Comparison of ENCODE assay signal across 9 cellular contexts in genomic region chr1:21669287-21670058, GRCh38. TPM values are rescaled to one million over a fixed set of nuclear protein-coding genes. Genes with fewer than 3 reads are reported as not detected.
DNase-seq lines count a peak whose midpoint lies in the region; ATAC-seq and TF ChIP-seq lines count a peak whose summit lies in the region.
"Had no signal": no experiment of that assay in that cellular context is flagged by ENCODE, and none has a peak within 500 bp of the region (broad histone marks: within the 10 kb centered on the region; RNA-seq: fewer than 3 reads in every experiment).

RAP1GAP (minus strand) TSS chr1:21669357; CDS start chr1:21620032, 49,325 bp downstream.

- WGBS in iPS DF 6.9 (ENCODE audit: insufficient coverage, insufficient read length) = no CpG with 5 or more reads among the region's 61 CpGs
- WGBS in sigmoid colon, 2 donors = 0 to 1% methylated on average over 61 of the region's 61 CpGs

- no peaks in the 10 kb centered on the region; the same call in none of the 2 replicates for H3K4me1 ChIP-seq in iPS DF 6.9 (ENCODE audit: control insufficient read depth, insufficient read depth, low read length)
- peaks cover 0 to 46% (median 42%) of the 10 kb centered on the region in 4 donors for H3K4me1 ChIP-seq in sigmoid colon

- no peak within 1 kb of the TSS for H3K27ac ChIP-seq in iPS DF 6.9 (ENCODE audit: low read length)
- no peak within 1 kb of the TSS for H3K27ac ChIP-seq in sigmoid colon
- H3K27ac ChIP-seq: 22Rv1 had no signal

- peak; percentile 45 for ATAC-seq in activated naive CD8-positive, alpha-beta T cell treated with anti-CD3 and anti-CD28 coated beads, Interleukin-2, amount 50 U/mL, for 24 hours

- H3K4me3 ChIP-seq in iPS DF 6.9 (ENCODE audit: low read length) (peak within 1 kb of the TSS; percentile 76), sigmoid colon (peak within 1 kb of the TSS in 3 of 4 donors; percentile 7 to 48 (median 39))

- H3K36me3 Mint-ChIP-seq in activated naive CD8-positive, alpha-beta T cell treated with anti-CD3 and anti-CD28 coated beads, Interleukin-2, amount 50 U/mL, for 24 hours (ENCODE audit: low read depth) = no peaks in the 10 kb centered on the region

- H3K9me3 Mint-ChIP-seq in activated naive CD8-positive, alpha-beta T cell treated with anti-CD3 and anti-CD28 coated beads, Interleukin-2, amount 50 U/mL, for 24 hours = no peaks in the 10 kb centered on the region

- H3K4me3 Mint-ChIP-seq in activated naive CD8-positive, alpha-beta T cell treated with anti-CD3 and anti-CD28 coated beads, Interleukin-2, amount 50 U/mL, for 24 hours = peak within 1 kb of the TSS; percentile 50

- H3K27me3 Mint-ChIP-seq in activated naive CD8-positive, alpha-beta T cell treated with anti-CD3 and anti-CD28 coated beads, Interleukin-2, amount 50 U/mL, for 24 hours = peaks cover 40% of the 10 kb centered on the region

- H3K4me1 Mint-ChIP-seq in activated naive CD8-positive, alpha-beta T cell treated with anti-CD3 and anti-CD28 coated beads, Interleukin-2, amount 50 U/mL, for 24 hours = peaks cover 9% of the 10 kb centered on the region

- no peaks in the 10 kb centered on the region; the same call in 1 of the 2 replicates for H3K27me3 ChIP-seq in iPS DF 6.9 (ENCODE audit: control insufficient read depth, insufficient read depth, low read length)
- H3K27me3 ChIP-seq in sigmoid colon = peaks cover 28 to 54% (median 52%) of the 10 kb centered on the region in 3 donors

- no peak for TF ChIP-seq CTCF in sigmoid colon (IDR thresholded peaks at IDR 0.05)

- no peak within 1 kb of the TSS for H3K27ac Mint-ChIP-seq in activated naive CD8-positive, alpha-beta T cell treated with anti-CD3 and anti-CD28 coated beads, Interleukin-2, amount 50 U/mL, for 24 hours

- H3K36me3 ChIP-seq in iPS DF 6.9 (ENCODE audit: control insufficient read depth, insufficient read depth, low read length) (no peaks in the 10 kb centered on the region), sigmoid colon (no peaks in the 10 kb centered on the region)

- TF ChIP-seq POLR2A in sigmoid colon (IDR thresholded peaks at IDR 0.05) = no peak

- DNase-seq in DMS 273 (lab: John Stamatoyannopoulos, UW; ENCODE audit: unreplicated experiment) (peak; percentile 80), DMS 273 treated with DMSO at 0.1 percent for 48 hours (lab: John Stamatoyannopoulos, UW) (no peak), NCI-H2196 treated with DMSO at 0.1 percent for 48 hours (lab: John Stamatoyannopoulos, UW; ENCODE audit: unreplicated experiment) (peak; percentile 13), iPS DF 6.9 (ENCODE audit: low read depth, low spot score) (no peak), sigmoid colon (peak; percentile 59), GM19240 (ENCODE audit: insufficient read length, low spot score) (no peak)
- peak; percentile 29 for DNase-seq in activated naive CD8-positive, alpha-beta T cell treated with anti-CD3 and anti-CD28 coated beads, Interleukin-2, amount 50 U/mL, for 24 hours
- no peak for DNase-seq in effector CD8-positive, alpha-beta T cell (lab: John Stamatoyannopoulos, UW)

- TF ChIP-seq EP300 in sigmoid colon (IDR thresholded peaks at IDR 0.05) = no peak

- H3K9me3 ChIP-seq in iPS DF 6.9 (ENCODE audit: control insufficient read depth, insufficient read depth, low read length) (no peaks in the 10 kb centered on the region), sigmoid colon (no peaks in the 10 kb centered on the region)

- intact Hi-C loops in sigmoid colon (cut with DNase I) = no loop called here

RNA-seq across cellular contexts. Expression of gene RAP1GAP, which starts in this region (rescaled TPM):
- under 1 TPM in 3 of 4 donors, not detected in 1; 0.33 to 0.71 (median 0.54) TPM for total RNA-seq in sigmoid colon
- polyA plus RNA-seq in sigmoid colon = 10 to 100 TPM; 24.3 to 47.4 (median 43.9) TPM

Comparison
In these comparisons a context has a peak if more than half of its experiments do, and no peak if none do; other contexts are left out.
1. DNase-seq: peak in DMS 273 (single experiment), NCI-H2196 treated with DMSO at 0.1 percent for 48 hours (single experiment), activated naive CD8-positive, alpha-beta T cell treated with anti-CD3 and anti-CD28 coated beads, Interleukin-2, amount 50 U/mL, for 24 hours (single experiment) and sigmoid colon (single experiment); none in DMS 273 treated with DMSO at 0.1 percent for 48 hours (single experiment), iPS DF 6.9 (single experiment), effector CD8-positive, alpha-beta T cell (single experiment) and GM19240 (single experiment).